ENCODE assay signal across 8 cellular contexts in genomic region chr10:72691470-72692056, GRCh38. TPM values are rescaled to one million over a fixed set of nuclear protein-coding genes. Genes with fewer than 3 reads are reported as not detected.
DNase-seq lines count a peak whose midpoint lies in the region; ATAC-seq lines count a peak whose summit lies in the region.

No MANE protein-coding gene starts in this region.

- peak overlapping the region; percentile 66 for H3K4me3 ChIP-seq in mononuclear cell (ENCODE audit: low read length)

- H3K27ac ChIP-seq in caudate nucleus (ENCODE audit: low read depth, low read length) = peak overlapping the region; percentile 76

- peaks cover 30% of the 10 kb centered on the region for H3K4me1 ChIP-seq in mononuclear cell (ENCODE audit: insufficient read depth, low read length)

- DNase-seq in NOMO-1 treated with DMSO at 0.1 percent for 48 hours (lab: John Stamatoyannopoulos, UW; ENCODE audit: unreplicated experiment) (peak; percentile 93), NOMO-1 treated with dmso at 0.1 percent for 144 hours (lab: John Stamatoyannopoulos, UW; ENCODE audit: unreplicated experiment) (no peak), NCI-H774 (lab: John Stamatoyannopoulos, UW) (peak; percentile 93), caudate nucleus (lab: John Stamatoyannopoulos, UW) (peak in 5 of 61 donors; percentile 84 to 99 (median 95)), NCI-H226 (no peak)

- no peaks in the 10 kb centered on the region for H3K27me3 ChIP-seq in mononuclear cell (ENCODE audit: insufficient read depth, low read length)

- no peaks in the 10 kb centered on the region for H3K9me3 ChIP-seq in mononuclear cell (ENCODE audit: low read depth, low read length)

- no peak for ATAC-seq in GM21390 (IDR thresholded peaks at IDR 0.05; ENCODE audit: unreplicated experiment)
- no peak for ATAC-seq in HG03025 (IDR thresholded peaks at IDR 0.05; ENCODE audit: low FRiP score, unreplicated experiment)

RNA-seq across cellular contexts. Expression of gene MCU, which starts 0.4 kb away (rescaled TPM):
- total RNA-seq in mononuclear cell = 12.0 TPM

Comparison
In these comparisons a context has a peak if more than half of its experiments do, and no peak if none do; other contexts are left out.
1. DNase-seq: peak in NOMO-1 treated with DMSO at 0.1 percent for 48 hours (single experiment) and NCI-H774 (single experiment); none in NOMO-1 treated with dmso at 0.1 percent for 144 hours (single experiment) and NCI-H226 (single experiment).